In genomic region chr1:233254039-233254362, GRCh38 we compare ENCODE assay signal across 1 cellular context.
TF ChIP-seq lines count a peak whose summit lies in the region.

No MANE protein-coding gene starts in this region.

TF ChIP-seq in HepG2, 621 proteins besides CTCF, POLR2A, EP300 and RAD21 (continued from another document):
- TF ChIP-seq SNAPC4 (CRISPR knock-in tag; IDR thresholded peaks at IDR 0.05) (no peak), TRIM24 (CRISPR knock-in tag; IDR thresholded peaks at IDR 0.05) (no peak), SYNCRIP (IDR thresholded peaks at IDR 0.05; ENCODE audit: insufficient read depth, low read depth, low read length) (no peak), SOX5 (CRISPR knock-in tag; IDR thresholded peaks at IDR 0.05; ENCODE audit: borderline replicate concordance) (no peak), MIER3 (CRISPR knock-in tag; IDR thresholded peaks at IDR 0.05; ENCODE audit: borderline replicate concordance) (no peak), ZNF7 (CRISPR knock-in tag; IDR thresholded peaks at IDR 0.05) (no peak), ZBTB8A (CRISPR knock-in tag; IDR thresholded peaks at IDR 0.05; ENCODE audit: borderline replicate concordance, low read depth) (no peak), GTF2F1 (IDR thresholded peaks at IDR 0.05; ENCODE audit: low read length) (no peak), ZNF660 (CRISPR knock-in tag; IDR thresholded peaks at IDR 0.05; ENCODE audit: borderline replicate concordance, low read depth) (no peak)
